In the genomic region with DNA sequence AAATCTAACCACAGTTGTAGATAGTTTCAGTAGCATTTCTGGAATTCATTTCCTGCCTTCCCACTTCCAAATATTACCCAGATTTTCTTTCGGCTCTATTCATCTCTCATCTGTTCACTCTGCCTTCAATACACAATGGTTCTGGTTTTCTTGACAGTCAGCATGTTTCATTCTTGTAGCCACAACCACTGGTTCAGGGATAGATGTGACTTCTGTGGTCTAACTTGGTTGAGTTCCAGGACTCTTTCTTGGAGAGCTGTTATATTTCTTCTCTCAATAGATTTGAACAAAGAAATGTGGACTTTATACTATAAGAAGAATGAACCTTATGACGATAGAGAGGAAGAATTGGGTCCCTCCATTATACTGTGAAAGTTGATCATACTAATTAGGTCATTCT, we compare ENCODE assay signal across 16 cellular contexts.
A peak's percentile ranks its signal among the peaks of the same experiment; 100 is the strongest.
DNase-seq lines count a peak whose midpoint lies in the region; ATAC-seq, FAIRE-seq and TF ChIP-seq lines count a peak whose summit lies in the region.
"Had no signal": no experiment of that assay in that cellular context is flagged by ENCODE, and none has a peak within 500 bp of the region (broad histone marks: within the 10 kb centered on the region; RNA-seq: fewer than 3 reads in every experiment).

No MANE protein-coding gene starts in this region.

- H3K36me3 ChIP-seq in astrocyte (ENCODE audit: insufficient read depth, low read length) (no peaks in the 10 kb centered on the region), endodermal cell (ENCODE audit: control insufficient read depth, insufficient read depth, low read length) (no peaks in the 10 kb centered on the region), Karpas-422 (ENCODE audit: insufficient read depth, low read length) (no peaks in the 10 kb centered on the region)
- H3K36me3 ChIP-seq: BLaER1 treated with 17β-estradiol and CSF1 and Interleukin-3, amounts not matched to agents 10 nM and 100 nM had no signal

- no peaks in the 10 kb centered on the region for H3K27me3 ChIP-seq in astrocyte (ENCODE audit: insufficient read depth, low read length)
- H3K27me3 ChIP-seq in endodermal cell (ENCODE audit: control insufficient read depth, insufficient read depth, low read length, poor library complexity, severe bottlenecking), result no peaks in the 10 kb centered on the region
- H3K27me3 ChIP-seq in Karpas-422 (ENCODE audit: low read length), result no peaks in the 10 kb centered on the region
- H3K27me3 ChIP-seq: BLaER1 treated with 17β-estradiol and CSF1 and Interleukin-3, amounts not matched to agents 10 nM and 100 nM had no signal

- no peak for TF ChIP-seq RAD21 in Ishikawa (IDR thresholded peaks at IDR 0.05; ENCODE audit: low read depth)

- H2AFZ ChIP-seq in astrocyte (ENCODE audit: low read depth, low read length), result no peak overlapping the region
- H2AFZ ChIP-seq in Karpas-422 (ENCODE audit: low read length), result no peak overlapping the region
- H2AFZ ChIP-seq: GM23248 had no signal

- DNase-seq in astrocyte (ENCODE audit: low read depth) (peak; percentile 71), endodermal cell (no peak), Karpas-422 (no peak)
- no peak for DNase-seq in activated CD4-positive, alpha-beta T cell treated with anti-CD3 and anti-CD28 coated beads, Interleukin-2, amount 10 ng/mL, durations not matched to agents 24 days and 14 days
- DNase-seq: ACHN; CD4-positive, CD25-positive, alpha-beta regulatory T cell; DMS 273 treated with DMSO at 0.1 percent for 48 hours; GM23248; H9 had no signal

- no peaks in the 10 kb centered on the region for H3K9me3 ChIP-seq in astrocyte (ENCODE audit: insufficient read depth, low read depth, low read length)
- H3K9me3 ChIP-seq in endodermal cell (ENCODE audit: control insufficient read depth, low read length), result peaks cover 31% of the 10 kb centered on the region
- no peaks in the 10 kb centered on the region for H3K9me3 ChIP-seq in Karpas-422 (ENCODE audit: low read length)
- H3K9me3 ChIP-seq: BLaER1 treated with 17β-estradiol and CSF1 and Interleukin-3, amounts not matched to agents 10 nM and 100 nM had no signal

- H3K9ac ChIP-seq in astrocyte (ENCODE audit: low read length) (no peak overlapping the region), endodermal cell (ENCODE audit: extremely low read depth, low read length, poor library complexity, severe bottlenecking) (no peak overlapping the region), Karpas-422 (ENCODE audit: low read length) (no peak overlapping the region)
- H3K9ac ChIP-seq: BLaER1 treated with 17β-estradiol and CSF1 and Interleukin-3, amounts not matched to agents 10 nM and 100 nM; GM23248 had no signal

- no peaks in the 10 kb centered on the region for H3K4me1 ChIP-seq in astrocyte (ENCODE audit: insufficient read depth, low read length)
- H3K4me1 ChIP-seq in endodermal cell (ENCODE audit: control insufficient read depth, insufficient read depth, low read length), result peaks cover 3% of the 10 kb centered on the region
- H3K4me1 ChIP-seq in Karpas-422 (ENCODE audit: low read length), result no peaks in the 10 kb centered on the region
- H3K4me1 ChIP-seq: BLaER1 treated with 17β-estradiol and CSF1 and Interleukin-3, amounts not matched to agents 10 nM and 100 nM had no signal

- H3K4me2 ChIP-seq in astrocyte (ENCODE audit: low read length), result no peak overlapping the region
- H3K4me2 ChIP-seq in Karpas-422 (ENCODE audit: low read depth, low read length, poor library complexity, severe bottlenecking), result no peak overlapping the region
- H3K4me2 ChIP-seq: BLaER1 treated with 17β-estradiol and CSF1 and Interleukin-3, amounts not matched to agents 10 nM and 100 nM had no signal

- no peaks in the 10 kb centered on the region for H3K9me2 ChIP-seq in Karpas-422 (replicated peaks; ENCODE audit: insufficient read depth, low read length)

- H3K4me1 Mint-ChIP-seq in astrocyte (ENCODE audit: low read depth, unreplicated experiment) (no peaks in the 10 kb centered on the region), endodermal cell (peaks cover 34% of the 10 kb centered on the region)
- no peaks in the 10 kb centered on the region for H3K4me1 Mint-ChIP-seq in activated CD4-positive, alpha-beta T cell treated with anti-CD3 and anti-CD28 coated beads, Interleukin-2, amount 10 ng/mL, durations not matched to agents 24 days and 14 days
- H3K4me1 Mint-ChIP-seq: CD4-positive, CD25-positive, alpha-beta regulatory T cell had no signal

- H3K9me3 Mint-ChIP-seq in astrocyte (ENCODE audit: unreplicated experiment) (no peaks in the 10 kb centered on the region), endodermal cell (peaks cover 20% of the 10 kb centered on the region)
- no peaks in the 10 kb centered on the region for H3K9me3 Mint-ChIP-seq in activated CD4-positive, alpha-beta T cell treated with anti-CD3 and anti-CD28 coated beads, Interleukin-2, amount 10 ng/mL, durations not matched to agents 24 days and 14 days

- H3K27ac Mint-ChIP-seq in astrocyte (ENCODE audit: unreplicated experiment) (no peak overlapping the region), endodermal cell (no peak overlapping the region)
- no peak overlapping the region for H3K27ac Mint-ChIP-seq in activated CD4-positive, alpha-beta T cell treated with anti-CD3 and anti-CD28 coated beads, Interleukin-2, amount 10 ng/mL, durations not matched to agents 24 days and 14 days
- H3K27ac Mint-ChIP-seq: CD4-positive, CD25-positive, alpha-beta regulatory T cell; H9 had no signal

- H3K79me2 ChIP-seq in astrocyte (ENCODE audit: insufficient read depth, low read length) (no peaks in the 10 kb centered on the region), Karpas-422 (ENCODE audit: low read length) (no peaks in the 10 kb centered on the region)

- TF ChIP-seq CTCF in astrocyte (IDR thresholded peaks at IDR 0.05; ENCODE audit: insufficient read depth, low read depth, low read length), result no peak
- TF ChIP-seq CTCF in endodermal cell (conservative IDR thresholded peaks at IDR 0.05), result no peak

- no peak overlapping the region for H3K4me3 Mint-ChIP-seq in astrocyte (ENCODE audit: unreplicated experiment)
- H3K4me3 Mint-ChIP-seq in endodermal cell, result no peak overlapping the region
- H3K4me3 Mint-ChIP-seq in activated CD4-positive, alpha-beta T cell treated with anti-CD3 and anti-CD28 coated beads, Interleukin-2, amount 10 ng/mL, durations not matched to agents 24 days and 14 days, result no peak overlapping the region
- H3K4me3 Mint-ChIP-seq: CD4-positive, CD25-positive, alpha-beta regulatory T cell; H9 had no signal

- intact Hi-C loops in activated CD4-positive, alpha-beta T cell treated with anti-CD3 and anti-CD28 coated beads, Interleukin-2, amount 10 ng/mL, durations not matched to agents 24 days and 14 days (cut with micrococcal nuclease), result no loop called here

- FAIRE-seq in astrocyte (lab: Jason Lieb, UNC), result no peak
- FAIRE-seq: GM18507, HepG2, HTR-8/SVneo had no signal

- ATAC-seq in HG03469 (IDR thresholded peaks at IDR 0.05; ENCODE audit: unreplicated experiment), result no peak
- no peak for ATAC-seq in GM21360 (IDR thresholded peaks at IDR 0.05; ENCODE audit: unreplicated experiment)
- ATAC-seq: HepG2 had no signal

- H3K27ac ChIP-seq in astrocyte (ENCODE audit: low read depth, low read length), result no peak overlapping the region
- H3K27ac ChIP-seq in endodermal cell (ENCODE audit: low read depth, low read length), result no peak overlapping the region
- H3K27ac ChIP-seq in Karpas-422 (ENCODE audit: low read length), result no peak overlapping the region
- H3K27ac ChIP-seq: BLaER1 treated with 17β-estradiol and CSF1 and Interleukin-3, amounts not matched to agents 10 nM and 100 nM; GM23248 had no signal

- no peak for TF ChIP-seq EP300 in Ishikawa (IDR thresholded peaks at IDR 0.05; ENCODE audit: borderline replicate concordance)

- 98 to 100% methylated on average over 1 to 2 of the region's 2 CpGs for WGBS in endodermal cell (ENCODE audit: insufficient coverage in 1 of 2, insufficient read length in 1 of 2), 2 experiments

- no peaks in the 10 kb centered on the region for H3K36me3 Mint-ChIP-seq in astrocyte (ENCODE audit: low read depth, unreplicated experiment)
- peaks cover 15% of the 10 kb centered on the region for H3K36me3 Mint-ChIP-seq in endodermal cell (ENCODE audit: low read depth)
- H3K36me3 Mint-ChIP-seq in activated CD4-positive, alpha-beta T cell treated with anti-CD3 and anti-CD28 coated beads, Interleukin-2, amount 10 ng/mL, durations not matched to agents 24 days and 14 days (ENCODE audit: low read depth), result no peaks in the 10 kb centered on the region
- H3K36me3 Mint-ChIP-seq: CD4-positive, CD25-positive, alpha-beta regulatory T cell had no signal

- H3K4me3 ChIP-seq in astrocyte (ENCODE audit: insufficient read depth, low read depth, low read length), result no peak overlapping the region
- H3K4me3 ChIP-seq in endodermal cell (ENCODE audit: low read length), result peak overlapping the region; percentile 2
- H3K4me3 ChIP-seq in Karpas-422 (ENCODE audit: low read length), result no peak overlapping the region
- H3K4me3 ChIP-seq: BLaER1 treated with 17β-estradiol and CSF1 and Interleukin-3, amounts not matched to agents 10 nM and 100 nM; GM23248 had no signal

- H4K20me1 ChIP-seq in astrocyte (ENCODE audit: insufficient read depth, low read length) (no peaks in the 10 kb centered on the region), Karpas-422 (ENCODE audit: insufficient read depth, low read depth, low read length) (no peaks in the 10 kb centered on the region)
- H4K20me1 ChIP-seq: BLaER1 treated with 17β-estradiol and CSF1 and Interleukin-3, amounts not matched to agents 10 nM and 100 nM had no signal

- H3K27me3 Mint-ChIP-seq in astrocyte (ENCODE audit: low read depth, unreplicated experiment) (no peaks in the 10 kb centered on the region), endodermal cell (ENCODE audit: insufficient read depth) (peaks cover 15% of the 10 kb centered on the region)
- H3K27me3 Mint-ChIP-seq in activated CD4-positive, alpha-beta T cell treated with anti-CD3 and anti-CD28 coated beads, Interleukin-2, amount 10 ng/mL, durations not matched to agents 24 days and 14 days, result no peaks in the 10 kb centered on the region
- H3K27me3 Mint-ChIP-seq: CD4-positive, CD25-positive, alpha-beta regulatory T cell had no signal

TF ChIP-seq in Ishikawa, 13 proteins besides CTCF, POLR2A, EP300 and RAD21:
- TF ChIP-seq TAF1 (IDR thresholded peaks at IDR 0.05; ENCODE audit: low read depth), result no peak
- no peak for TF ChIP-seq MAX (IDR thresholded peaks at IDR 0.05)
- TF ChIP-seq TEAD4 (IDR thresholded peaks at IDR 0.05), result 0 out of 2 replicates have a peak, but pooled peaks have one; percentile 13
